In genomic region chr2:84643991-84644390, GRCh38 we compare ENCODE assay signal across 20 cellular contexts.
DNase-seq lines count a peak whose midpoint lies in the region; ATAC-seq and TF ChIP-seq lines count a peak whose summit lies in the region.
"Had no signal": no experiment of that assay in that cellular context is flagged by ENCODE, and none has a peak within 500 bp of the region (broad histone marks: within the 10 kb centered on the region; RNA-seq: fewer than 3 reads in every experiment).

No MANE protein-coding gene starts in this region.

- H3K9me3 ChIP-seq in CD4-positive, CD25-positive, alpha-beta regulatory T cell (ENCODE audit: control insufficient read depth in 2 of 2, low read length in 2 of 2), result no peaks in the 10 kb centered on the region
- H3K9me3 ChIP-seq in trophoblast cell (ENCODE audit: insufficient read depth, low read depth, low read length), result no peaks in the 10 kb centered on the region
- H3K9me3 ChIP-seq: SJSA1 had no signal

- H3K18ac ChIP-seq in mesendoderm (ENCODE audit: low read length), result no peak overlapping the region
- H3K18ac ChIP-seq in trophoblast cell (ENCODE audit: low read length), result no peak overlapping the region

- no peak overlapping the region for H3K4me3 ChIP-seq in CD4-positive, CD25-positive, alpha-beta regulatory T cell (ENCODE audit: low read depth, low read length)
- no peak overlapping the region for H3K4me3 ChIP-seq in GM23338
- H3K4me3 ChIP-seq in mesendoderm (ENCODE audit: low read length), result no peak overlapping the region
- no peak overlapping the region for H3K4me3 ChIP-seq in trophoblast cell (ENCODE audit: low read depth, low read length)
- H3K4me3 ChIP-seq: BLaER1, SJSA1 had no signal

- H3K4me3 Mint-ChIP-seq in CD4-positive, CD25-positive, alpha-beta regulatory T cell, result no peak overlapping the region
- H3K4me3 Mint-ChIP-seq in GM23338, result no peak overlapping the region
- H3K4me3 Mint-ChIP-seq: H9 had no signal

- H3K56ac ChIP-seq in mesendoderm (ENCODE audit: low read length), result no peak overlapping the region

- no peak overlapping the region for H3K27ac ChIP-seq in CD4-positive, CD25-positive, alpha-beta regulatory T cell (ENCODE audit: insufficient read depth, low read length, poor library complexity, severe bottlenecking)
- H3K27ac ChIP-seq in GM23338 (ENCODE audit: low read depth), result no peak overlapping the region
- H3K27ac ChIP-seq in mesendoderm (ENCODE audit: low read depth, low read length), result no peak overlapping the region
- no peak overlapping the region for H3K27ac ChIP-seq in trophoblast cell (ENCODE audit: low read depth, low read length)
- H3K27ac ChIP-seq: BLaER1, SJSA1 had no signal

- no peaks in the 10 kb centered on the region for H3K27me3 ChIP-seq in CD4-positive, CD25-positive, alpha-beta regulatory T cell (ENCODE audit: control insufficient read depth, insufficient read depth, low read length)
- no peaks in the 10 kb centered on the region for H3K27me3 ChIP-seq in GM23338 (ENCODE audit: insufficient read depth)
- H3K27me3 ChIP-seq in mesendoderm (ENCODE audit: insufficient read depth, low read length, poor library complexity), result no peaks in the 10 kb centered on the region
- no peaks in the 10 kb centered on the region for H3K27me3 ChIP-seq in trophoblast cell (ENCODE audit: insufficient read depth, low read length)
- H3K27me3 ChIP-seq: BLaER1, SJSA1 had no signal

- peaks cover 0 to 9% (median 3%) of the 10 kb centered on the region in 7 donors for H3K9me3 Mint-ChIP-seq in CD4-positive, CD25-positive, alpha-beta regulatory T cell
- H3K9me3 Mint-ChIP-seq in GM23338, result no peaks in the 10 kb centered on the region; the same call in 2 of the 3 replicates

- no peak overlapping the region for H4K12ac ChIP-seq in trophoblast cell (ENCODE audit: low read depth, low read length)

- H4K8ac ChIP-seq in mesendoderm (ENCODE audit: low read depth, low read length), result no peak overlapping the region
- no peak overlapping the region for H4K8ac ChIP-seq in trophoblast cell (ENCODE audit: low read depth, low read length)

- H3K9me2 ChIP-seq in GM23338 (ENCODE audit: insufficient read depth), result no peaks in the 10 kb centered on the region

- H2BK15ac ChIP-seq in mesendoderm (replicated peaks; ENCODE audit: low read depth), result no peak overlapping the region

- H3K23ac ChIP-seq in mesendoderm (ENCODE audit: low read length) (no peak overlapping the region), trophoblast cell (ENCODE audit: low read length) (no peak overlapping the region)

- DNase-seq in CD4-positive, CD25-positive, alpha-beta regulatory T cell, result no peak
- DNase-seq in GM23338 (ENCODE audit: low spot score) (peak; percentile 16), astrocyte of the hippocampus (ENCODE audit: low read depth, low spot score) (peak; percentile 14), mesendoderm (peak; percentile 5), trophoblast cell (no peak), CD1c-positive myeloid dendritic cell (ENCODE audit: extremely low spot score) (no peak)
- DNase-seq: ACHN, DMS79, H9, KG1, NCI-H1092, NCI-H1436, NCI-H2029, NCI-H2171, NCI-H345, NCI-H524 had no signal

- H2AFZ ChIP-seq in GM23338 (no peak overlapping the region), trophoblast cell (ENCODE audit: insufficient read depth, low read length, poor library complexity) (no peak overlapping the region)

- H3K14ac ChIP-seq in trophoblast cell (ENCODE audit: low read length), result no peak overlapping the region

- H3K36me3 Mint-ChIP-seq in CD4-positive, CD25-positive, alpha-beta regulatory T cell, result peaks cover 5% of the 10 kb centered on the region
- no peaks in the 10 kb centered on the region for H3K36me3 Mint-ChIP-seq in GM23338 (ENCODE audit: low read depth)

- H3K36me3 ChIP-seq in CD4-positive, CD25-positive, alpha-beta regulatory T cell (ENCODE audit: control insufficient read depth, insufficient read depth, low read length), result no peaks in the 10 kb centered on the region
- H3K36me3 ChIP-seq in GM23338 (ENCODE audit: insufficient read depth), result no peaks in the 10 kb centered on the region
- no peaks in the 10 kb centered on the region for H3K36me3 ChIP-seq in mesendoderm (ENCODE audit: control insufficient read depth, insufficient read depth, low read length)
- H3K36me3 ChIP-seq in trophoblast cell (ENCODE audit: control insufficient read depth in 1 of 2, insufficient read depth in 2 of 2, low read length in 2 of 2), result no peaks in the 10 kb centered on the region
- H3K36me3 ChIP-seq: BLaER1 had no signal

- H2BK120ac ChIP-seq in mesendoderm (ENCODE audit: low read depth, low read length) (no peak overlapping the region), trophoblast cell (ENCODE audit: insufficient read depth, low read length, poor library complexity) (no peak overlapping the region)

- no peaks in the 10 kb centered on the region for H4K20me1 ChIP-seq in GM23338 (replicated peaks; ENCODE audit: insufficient read depth)
- H4K20me1 ChIP-seq: BLaER1 had no signal

- H2BK5ac ChIP-seq in mesendoderm (ENCODE audit: low read length), result no peak overlapping the region
- H2BK5ac ChIP-seq in trophoblast cell (ENCODE audit: low read depth, low read length, poor library complexity), result no peak overlapping the region

- H3K27ac Mint-ChIP-seq in CD4-positive, CD25-positive, alpha-beta regulatory T cell, result peak overlapping the region; percentile 1 to 20 (median 12)
- no peak overlapping the region for H3K27ac Mint-ChIP-seq in GM23338
- H3K27ac Mint-ChIP-seq: H9 had no signal

- H3K27me3 Mint-ChIP-seq in CD4-positive, CD25-positive, alpha-beta regulatory T cell, result peaks cover 9% of the 10 kb centered on the region
- no peaks in the 10 kb centered on the region for H3K27me3 Mint-ChIP-seq in GM23338 (ENCODE audit: insufficient read depth, low read depth, poor library complexity)

- no peaks in the 10 kb centered on the region for H3K4me1 ChIP-seq in CD4-positive, CD25-positive, alpha-beta regulatory T cell (ENCODE audit: control insufficient read depth, insufficient read depth, low read length, poor library complexity, severe bottlenecking)
- no peaks in the 10 kb centered on the region for H3K4me1 ChIP-seq in GM23338 (ENCODE audit: insufficient read depth)
- no peaks in the 10 kb centered on the region for H3K4me1 ChIP-seq in mesendoderm (ENCODE audit: control insufficient read depth, low read depth, low read length)
- no peaks in the 10 kb centered on the region for H3K4me1 ChIP-seq in trophoblast cell (ENCODE audit: control insufficient read depth in 1 of 2, insufficient read depth in 2 of 2, low read length in 2 of 2)
- H3K4me1 ChIP-seq: BLaER1, SJSA1 had no signal

- H3K79me1 ChIP-seq in mesendoderm (ENCODE audit: low read length) (no peaks in the 10 kb centered on the region), trophoblast cell (ENCODE audit: low read length) (no peaks in the 10 kb centered on the region)

- TF ChIP-seq CTCF in GM23338 (conservative IDR thresholded peaks at IDR 0.05; ENCODE audit: low read depth in 2 of 2), result no peak

- H3K4ac ChIP-seq in mesendoderm (ENCODE audit: low read depth, low read length) (no peak overlapping the region), trophoblast cell (ENCODE audit: low read depth, low read length) (no peak overlapping the region)

- H2AK5ac ChIP-seq in mesendoderm (ENCODE audit: low read length), result no peak overlapping the region
- no peak overlapping the region for H2AK5ac ChIP-seq in trophoblast cell (ENCODE audit: low read length)

- H2BK12ac ChIP-seq in trophoblast cell (ENCODE audit: low read length), result no peak overlapping the region

- no peak overlapping the region for H4K91ac ChIP-seq in trophoblast cell (ENCODE audit: low read depth, low read length)

- WGBS in mesendoderm (ENCODE audit: extremely low coverage, insufficient coverage, low lambda C conversion rate), result no CpG with 5 or more reads among the region's 3 CpGs
- WGBS in trophoblast cell (ENCODE audit: extremely low coverage, insufficient coverage, insufficient read length), result no CpG with 5 or more reads among the region's 3 CpGs

- H3K9ac ChIP-seq in mesendoderm (ENCODE audit: low read length), result no peak overlapping the region
- H3K9ac ChIP-seq in trophoblast cell (ENCODE audit: low read length), result no peak overlapping the region
- H3K9ac ChIP-seq: BLaER1 had no signal

- H3K4me2 ChIP-seq in GM23338 (no peak overlapping the region), mesendoderm (ENCODE audit: low read length) (no peak overlapping the region), trophoblast cell (ENCODE audit: low read length) (no peak overlapping the region)
- H3K4me2 ChIP-seq: BLaER1 had no signal

- H4K5ac ChIP-seq in mesendoderm (ENCODE audit: low read length), result no peak overlapping the region

- ATAC-seq in CD4-positive, CD25-positive, alpha-beta regulatory T cell (ENCODE audit: low read depth in 2 of 2), result no peak
- ATAC-seq in GM23338 (no peak; the same call in 2 of the 3 replicates), HG02973 (IDR thresholded peaks at IDR 0.05; ENCODE audit: unreplicated experiment) (no peak)
- ATAC-seq: Right ventricle myocardium inferior had no signal

- no peaks in the 10 kb centered on the region for H3F3A ChIP-seq in GM23338 (replicated peaks; ENCODE audit: low read depth)

- H3K4me1 Mint-ChIP-seq in CD4-positive, CD25-positive, alpha-beta regulatory T cell, result peaks cover 6 to 35% (median 11%) of the 10 kb centered on the region in 4 donors
- H3K4me1 Mint-ChIP-seq in GM23338, result no peaks in the 10 kb centered on the region

- no peaks in the 10 kb centered on the region for H3K79me2 ChIP-seq in GM23338 (replicated peaks; ENCODE audit: insufficient read depth)
- no peaks in the 10 kb centered on the region for H3K79me2 ChIP-seq in mesendoderm (ENCODE audit: control insufficient read depth, insufficient read depth, low read length)
- no peaks in the 10 kb centered on the region for H3K79me2 ChIP-seq in trophoblast cell (ENCODE audit: control insufficient read depth, insufficient read depth, low read length, poor library complexity)

TF ChIP-seq in GM23338, 12 proteins besides CTCF, POLR2A, EP300 and RAD21:
- no peak for TF ChIP-seq EZH2 (IDR thresholded peaks at IDR 0.05; ENCODE audit: low read depth, unreplicated experiment)
- TF ChIP-seq STAT1 (IDR thresholded peaks at IDR 0.05; ENCODE audit: unreplicated experiment), result no peak
- TF ChIP-seq ETS1 (IDR thresholded peaks at IDR 0.05), result no peak
- no peak for TF ChIP-seq JUNB (IDR thresholded peaks at IDR 0.05; ENCODE audit: unreplicated experiment)
- TF ChIP-seq ZNF114 (CRISPR knock-in tag; IDR thresholded peaks at IDR 0.05), result no peak

Comparison
In these comparisons a context has a peak if more than half of its experiments do, and no peak if none do; other contexts are left out.
1. DNase-seq: peak in GM23338 (single experiment), astrocyte of the hippocampus (single experiment) and mesendoderm (single experiment); none in CD4-positive, CD25-positive, alpha-beta regulatory T cell (0 of 3), trophoblast cell (0 of 2) and CD1c-positive myeloid dendritic cell (single experiment).